12 cellular contexts compared by ENCODE assay signal in the genomic region with DNA sequence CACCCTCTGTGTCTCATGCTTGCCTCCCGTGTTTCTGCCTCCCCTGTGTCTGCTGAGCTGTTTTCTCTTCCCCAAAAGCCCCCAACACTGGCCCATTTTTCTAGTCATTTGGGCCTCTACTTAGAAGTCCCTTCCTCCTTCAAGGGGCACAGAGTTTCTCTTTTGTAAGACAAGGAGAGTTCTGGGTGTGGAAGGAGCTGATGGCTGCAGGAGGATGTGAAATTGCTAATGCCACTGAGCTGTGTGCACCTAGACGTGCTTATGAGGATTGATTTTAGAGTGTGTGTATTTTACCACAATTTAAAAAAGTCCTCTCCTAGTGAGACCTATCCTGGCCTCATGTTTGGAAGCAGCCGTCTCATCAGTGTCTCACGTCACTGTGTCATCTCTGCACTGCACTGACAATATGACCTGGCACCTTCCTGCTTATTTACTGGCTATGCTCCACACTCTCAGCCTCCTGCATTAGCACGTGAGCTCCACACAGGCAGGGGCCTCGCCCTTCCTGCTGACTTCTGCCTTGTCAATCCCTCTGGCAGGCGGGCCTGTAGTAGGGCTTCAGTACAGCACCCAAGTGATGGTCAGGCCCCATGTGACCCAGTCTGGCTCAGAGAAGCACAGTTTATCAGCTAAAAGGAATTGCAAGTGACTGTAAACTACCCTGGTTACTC. TPM values are rescaled to one million over a fixed set of nuclear protein-coding genes. Genes with fewer than 3 reads are reported as not detected.
DNase-seq lines count a peak whose midpoint lies in the region; ATAC-seq and TF ChIP-seq lines count a peak whose summit lies in the region.
"Had no signal": no experiment of that assay in that cellular context is flagged by ENCODE, and none has a peak within 500 bp of the region (broad histone marks: within the 10 kb centered on the region; RNA-seq: fewer than 3 reads in every experiment).

No MANE protein-coding gene starts in this region.

- TF ChIP-seq EP300 in upper lobe of left lung (IDR thresholded peaks at IDR 0.05) = no peak

- peak overlapping the region; percentile 8 to 10 for H3K4me3 Mint-ChIP-seq in activated T-cell treated with anti-CD3 and anti-CD28 coated beads, Interleukin-2, amount 50 U/mL, for 72 hours
- H3K4me3 Mint-ChIP-seq: memory B cell had no signal

- no peaks in the 10 kb centered on the region for H3K27me3 Mint-ChIP-seq in activated T-cell treated with anti-CD3 and anti-CD28 coated beads, Interleukin-2, amount 50 U/mL, for 72 hours (ENCODE audit: low read depth)
- H3K27me3 Mint-ChIP-seq: memory B cell had no signal

- DNase-seq in activated gamma-delta T cell treated with Interleukin-2 at 50 U/mL for 16 hours (peak; percentile 21), activated gamma-delta T cell (lab: John Stamatoyannopoulos, UW) (no peak), left colon (peak in 1 of 2 donors; percentile 52), upper lobe of left lung (peak in 1 of 2 donors; percentile 82), ureter (ENCODE audit: low spot score) (no peak), DMS114 treated with DMSO at 0.1 percent for 48 hours (lab: John Stamatoyannopoulos, UW; ENCODE audit: unreplicated experiment) (no peak), cerebellar nuclear complex (lab: John Stamatoyannopoulos, UW) (no peak)
- DNase-seq in activated T-cell treated with anti-CD3 and anti-CD28 coated beads, Interleukin-2, amount 50 U/mL, for 72 hours = peak; percentile 26 to 39
- DNase-seq: NCI-H1105, SJCRH30 had no signal

- no peak for TF ChIP-seq CTCF in upper lobe of left lung (IDR thresholded peaks at IDR 0.05)

- no peak overlapping the region for H3K4me3 ChIP-seq in upper lobe of left lung
- H3K4me3 ChIP-seq: SJCRH30, thyroid gland had no signal

- no peaks in the 10 kb centered on the region for H3K36me3 ChIP-seq in upper lobe of left lung
- H3K36me3 ChIP-seq: SJCRH30, thyroid gland had no signal

- WGBS in upper lobe of left lung, 2 donors = 43 to 48% methylated on average over 5 to 7 of the region's 7 CpGs

- TF ChIP-seq POLR2A in upper lobe of left lung (IDR thresholded peaks at IDR 0.05) = no peak

- peaks cover 11 to 18% of the 10 kb centered on the region in 2 donors for H3K9me3 Mint-ChIP-seq in activated T-cell treated with anti-CD3 and anti-CD28 coated beads, Interleukin-2, amount 50 U/mL, for 72 hours

- intact Hi-C loops in left colon (cut with DNase I, micrococcal nuclease) = no loop called here

- H3K4me1 ChIP-seq in upper lobe of left lung = peaks cover 6 to 30% (median 10%) of the 10 kb centered on the region in 4 donors
- H3K4me1 ChIP-seq: SJCRH30 had no signal

- peaks cover 0 to 14% (median 10%) of the 10 kb centered on the region in 4 donors for H3K9me3 ChIP-seq in upper lobe of left lung
- H3K9me3 ChIP-seq: SJCRH30, thyroid gland had no signal

- H3K27me3 ChIP-seq in upper lobe of left lung = no peaks in the 10 kb centered on the region
- H3K27me3 ChIP-seq: SJCRH30, thyroid gland had no signal

- peak overlapping the region; percentile 38 for H3K27ac Mint-ChIP-seq in activated T-cell treated with anti-CD3 and anti-CD28 coated beads, Interleukin-2, amount 50 U/mL, for 72 hours
- H3K27ac Mint-ChIP-seq: memory B cell had no signal

- peaks cover 37% of the 10 kb centered on the region for H3K4me1 Mint-ChIP-seq in activated T-cell treated with anti-CD3 and anti-CD28 coated beads, Interleukin-2, amount 50 U/mL, for 72 hours (ENCODE audit: low read depth)

- ATAC-seq in activated T-cell treated with anti-CD3 and anti-CD28 coated beads, Interleukin-2, amount 50 U/mL, for 72 hours (replicated peaks in 1 of 2) = peak; percentile 80 to 95
- ATAC-seq in left colon (peak; percentile 87), upper lobe of left lung (ENCODE audit: low FRiP score in 2 of 2) (peak; percentile 72 to 75)

- H3K36me3 Mint-ChIP-seq in activated T-cell treated with anti-CD3 and anti-CD28 coated beads, Interleukin-2, amount 50 U/mL, for 72 hours (ENCODE audit: insufficient read depth in 2 of 2) = peaks cover 15 to 30% of the 10 kb centered on the region in 2 donors

- H3K27ac ChIP-seq in upper lobe of left lung = peak overlapping the region in 1 of 4 donors; percentile 14
- H3K27ac ChIP-seq: SJCRH30, thyroid gland had no signal

RNA-seq across cellular contexts. Expression of gene MBP, which starts 8.0 kb away (rescaled TPM):
- 100 to 1,000 TPM; 101 to 107 TPM for total RNA-seq in activated T-cell treated with anti-CD3 and anti-CD28 coated beads, Interleukin-2, amount 50 U/mL, for 72 hours
- total RNA-seq in left colon (10 to 100 TPM; 48.5 to 51.6 TPM), upper lobe of left lung (10 to 100 TPM; 55.5 to 87.6 (median 68.8) TPM), ureter (78.7 TPM)

Comparison
In these comparisons a context has a peak if more than half of its experiments do, and no peak if none do; other contexts are left out.
1. DNase-seq: peak in activated gamma-delta T cell treated with Interleukin-2 at 50 U/mL for 16 hours (single experiment) and activated T-cell treated with anti-CD3 and anti-CD28 coated beads, Interleukin-2, amount 50 U/mL, for 72 hours (2 of 2); none in activated gamma-delta T cell (single experiment), ureter (single experiment), DMS114 treated with DMSO at 0.1 percent for 48 hours (single experiment) and cerebellar nuclear complex (0 of 2).
2. Peak in every context shown above with its lines, with median percentiles within 50 percentile points of each other: ATAC-seq.